ENCODE assay signal across 12 cellular contexts in the genomic region with DNA sequence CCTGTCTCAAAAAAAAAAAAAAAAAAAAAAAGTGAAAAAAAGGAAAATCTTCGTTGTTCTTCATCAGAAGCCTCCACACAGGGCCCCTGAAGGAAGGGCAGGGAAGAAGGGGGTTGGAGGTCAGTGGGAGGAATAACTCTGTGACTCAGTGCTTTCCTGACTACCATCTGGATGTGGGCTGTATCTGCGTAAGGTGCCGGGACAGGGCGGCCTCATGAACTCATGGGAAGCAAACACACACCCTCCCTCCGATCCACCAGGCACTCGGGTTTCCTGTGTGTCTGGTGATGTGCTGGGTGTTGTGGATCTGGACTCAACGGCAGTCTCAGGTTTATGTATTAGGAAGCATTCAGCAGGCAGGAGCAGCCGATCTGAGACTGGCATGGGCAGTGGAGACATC.
"Had no signal": no experiment of that assay in that cellular context is flagged by ENCODE, and none has a peak within 500 bp of the region (broad histone marks: within the 10 kb centered on the region; RNA-seq: fewer than 3 reads in every experiment).

No MANE protein-coding gene starts in this region.

- H3K36me3 ChIP-seq: cardiac muscle cell, heart left ventricle, suprapubic skin had no signal

- H3K4me3 ChIP-seq: cardiac muscle cell, heart left ventricle, suprapubic skin had no signal

- H3K27ac Mint-ChIP-seq: nephron, progenitor cell of endocrine pancreas, type B pancreatic cell had no signal

- H3K9me3 Mint-ChIP-seq: nephron had no signal

- H3K27ac ChIP-seq: cardiac muscle cell, heart left ventricle, suprapubic skin had no signal

- H3K27me3 Mint-ChIP-seq: progenitor cell of endocrine pancreas, type B pancreatic cell had no signal

- H3K36me3 Mint-ChIP-seq: type B pancreatic cell had no signal

- H3K27me3 ChIP-seq: cardiac muscle cell, heart left ventricle, suprapubic skin had no signal

- H3K4me1 ChIP-seq: suprapubic skin had no signal

- DNase-seq: heart left ventricle; occipital lobe; right cardiac atrium; SIG-M5; small intestine; stimulated activated naive CD4-positive, alpha-beta T cell had no signal

- ATAC-seq: heart left ventricle, left lobe of liver, right cardiac atrium had no signal

- H3K4me3 Mint-ChIP-seq: nephron, type B pancreatic cell had no signal
